ENCODE assay signal across 17 cellular contexts in the genomic region with DNA sequence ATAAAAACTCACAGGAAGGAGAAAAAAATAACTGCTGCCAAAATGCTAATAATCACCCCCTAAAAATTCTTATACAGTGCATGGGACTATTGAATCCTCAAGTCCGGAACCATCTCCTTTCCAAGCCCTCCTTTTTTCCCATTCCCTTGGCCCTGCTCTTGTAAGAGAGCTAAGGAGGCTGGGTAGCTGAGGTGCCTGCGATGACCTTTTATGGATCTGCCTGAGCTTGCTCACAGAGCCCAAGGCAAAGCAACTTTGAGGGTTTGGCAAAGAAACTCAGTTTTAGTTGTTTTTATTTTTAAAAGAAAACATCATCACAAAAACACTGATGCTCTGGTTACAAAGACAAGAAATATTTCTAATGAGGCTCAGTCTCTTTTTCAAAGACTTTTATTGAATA.
DNase-seq lines count a peak whose midpoint lies in the region; ATAC-seq and TF ChIP-seq lines count a peak whose summit lies in the region.
"Had no signal": no experiment of that assay in that cellular context is flagged by ENCODE, and none has a peak within 500 bp of the region (broad histone marks: within the 10 kb centered on the region; RNA-seq: fewer than 3 reads in every experiment).

No MANE protein-coding gene starts in this region.

- 0 out of 2 replicates have a peak, but pooled peaks cover under 1% of the 10 kb centered on the region for H3K9me3 ChIP-seq in HUES64 (ENCODE audit: insufficient read depth, low read depth, low read length)
- H3K9me3 ChIP-seq: pancreas, upper lobe of left lung had no signal

- H3K9ac ChIP-seq in HUES64 (ENCODE audit: low read depth, low read length), result no peak overlapping the region

- 69% methylated on average over 2 of the region's 2 CpGs for WGBS in HUES64

- H3K27ac ChIP-seq in HUES64 (ENCODE audit: low read depth, low read length), result 0 out of 2 replicates have a peak overlapping the region, but pooled peaks have one; percentile 28
- H3K27ac ChIP-seq: pancreas, upper lobe of left lung had no signal

- H3K4me3 ChIP-seq in HUES64 (ENCODE audit: low read length), result no peak overlapping the region
- H3K4me3 ChIP-seq in fibroblast of mammary gland (ENCODE audit: control insufficient read depth, low read depth, low read length), result no peak overlapping the region
- H3K4me3 ChIP-seq: pancreas, upper lobe of left lung had no signal

- H3K4me1 ChIP-seq in HUES64 (ENCODE audit: insufficient read depth, low read length), result peaks cover 3% of the 10 kb centered on the region; the same call in 1 of the 2 replicates

- ATAC-seq in esophagus mucosa, result no peak
- ATAC-seq: left lobe of liver, pancreas had no signal

- DNase-seq in AG08395 (ENCODE audit: low spot score) (peak; percentile 55), fibroblast of mammary gland (ENCODE audit: low read depth) (peak; percentile 33), myocyte (ENCODE audit: low read depth) (peak; percentile 48)
- no peak for DNase-seq in activated CD4-positive, alpha-beta T cell treated with anti-CD3 and anti-CD28 coated beads for 1 hour
- no peak for DNase-seq in effector CD8-positive, alpha-beta T cell (lab: John Stamatoyannopoulos, UW)
- DNase-seq in activated CD4-positive, alpha-beta T cell treated with anti-CD3 and anti-CD28 coated beads, Interleukin-2, amount 50 U/mL, for 1 hour, result no peak
- DNase-seq: activated B cell treated with CpG ODN at 0.5 μM for 24 hours; H9; NCI-H1694; NCI-H226; NK-92 treated with Interleukin-12 subunit alpha and Interleukin-12 subunit beta, amount 100 ng/mL, for 24 hours; pancreas; small intestine; upper lobe of left lung had no signal

- H3K36me3 ChIP-seq in HUES64 (ENCODE audit: insufficient read depth, low read length), result no peaks in the 10 kb centered on the region
- H3K36me3 ChIP-seq: pancreas, upper lobe of left lung had no signal

- TF ChIP-seq CTCF in fibroblast of mammary gland (conservative IDR thresholded peaks at IDR 0.05; ENCODE audit: control insufficient read depth, insufficient read depth, low read depth, low read length), result no peak

- H3K27me3 ChIP-seq in HUES64 (ENCODE audit: insufficient read depth, low read length), result no peaks in the 10 kb centered on the region
- H3K27me3 ChIP-seq: pancreas, upper lobe of left lung had no signal

Comparison
In these comparisons a context has a peak if more than half of its experiments do, and no peak if none do; other contexts are left out.
1. DNase-seq: peak in AG08395 (single experiment), fibroblast of mammary gland (single experiment) and myocyte (single experiment); none in activated CD4-positive, alpha-beta T cell treated with anti-CD3 and anti-CD28 coated beads for 1 hour (single experiment), effector CD8-positive, alpha-beta T cell (single experiment) and activated CD4-positive, alpha-beta T cell treated with anti-CD3 and anti-CD28 coated beads, Interleukin-2, amount 50 U/mL, for 1 hour (single experiment).